Comparison of ENCODE assay signal across 12 cellular contexts in genomic region chr3:38153986-38154608, GRCh38. TPM values are rescaled to one million over a fixed set of nuclear protein-coding genes. Genes with fewer than 3 reads are reported as not detected.
DNase-seq lines count a peak whose midpoint lies in the region; ATAC-seq and TF ChIP-seq lines count a peak whose summit lies in the region.
"Had no signal": no experiment of that assay in that cellular context is flagged by ENCODE, and none has a peak within 500 bp of the region (broad histone marks: within the 10 kb centered on the region; RNA-seq: fewer than 3 reads in every experiment).

No MANE protein-coding gene starts in this region.

- no peak overlapping the region for H3K4me3 Mint-ChIP-seq in activated CD4-positive, alpha-beta T cell treated with anti-CD3 and anti-CD28 coated beads, Interleukin-2, amount 10 ng/mL, durations not matched to agents 24 days and 14 days
- H3K4me3 Mint-ChIP-seq in stimulated activated naive CD8-positive, alpha-beta T cell treated with anti-CD3 and anti-CD28 coated beads, Interleukin-15, Interleukin-2, amounts not matched to agents 100 ng/mL and 50 ng/mL, for 24 hours: no peak overlapping the region
- no peak overlapping the region for H3K4me3 Mint-ChIP-seq in naive thymus-derived CD8-positive, alpha-beta T cell

- H3K4me1 ChIP-seq in fibroblast of lung (ENCODE audit: control insufficient read depth, extremely low read depth, insufficient read depth, low read length): no peaks in the 10 kb centered on the region
- no peaks in the 10 kb centered on the region for H3K4me1 ChIP-seq in SJCRH30

- intact Hi-C loops in activated CD4-positive, alpha-beta T cell treated with anti-CD3 and anti-CD28 coated beads, Interleukin-2, amount 10 ng/mL, durations not matched to agents 24 days and 14 days (cut with micrococcal nuclease): loop anchor here (2.0 kb wide), 1 partner anchor 15 kb away; no protein-coding TSS in a partner anchor

- no peak overlapping the region for H3K27ac ChIP-seq in fibroblast of lung (ENCODE audit: insufficient read depth, low read length)
- no peak overlapping the region for H3K27ac ChIP-seq in SJCRH30
- H3K27ac ChIP-seq: C4-2B had no signal

- CTCF ChIA-PET in HEK293T (lab: Yijun Ruan, JAX): interaction anchor here (1.6 kb wide), 1 partner anchor 11 kb away, joined by 4 read pairs; the partner anchor contains the start of gene OXSR1

- POLR2A ChIA-PET in naive thymus-derived CD8-positive, alpha-beta T cell (lab: Charles Lee): interaction anchor here (0.6 to 1.2 kb wide), 4 partner anchors 11 to 17 kb away, joined by 3 to 9 read pairs (median 3); partner anchors contain the start of genes ACAA1, MYD88 and OXSR1
- POLR2A ChIA-PET in HEK293T (lab: Yijun Ruan, JAX): interaction anchor here (4.3 kb wide), 1 partner anchor 10 kb away, joined by 26 read pairs; the partner anchor contains the start of gene OXSR1

- H3K9me3 ChIP-seq in fibroblast of lung (ENCODE audit: control insufficient read depth, insufficient read depth, low read depth, low read length): no peaks in the 10 kb centered on the region
- H3K9me3 ChIP-seq in SJCRH30 (replicated peaks): no peaks in the 10 kb centered on the region

- no peaks in the 10 kb centered on the region for H3K27me3 Mint-ChIP-seq in activated CD4-positive, alpha-beta T cell treated with anti-CD3 and anti-CD28 coated beads, Interleukin-2, amount 10 ng/mL, durations not matched to agents 24 days and 14 days
- H3K27me3 Mint-ChIP-seq in stimulated activated naive CD8-positive, alpha-beta T cell treated with anti-CD3 and anti-CD28 coated beads, Interleukin-15, Interleukin-2, amounts not matched to agents 100 ng/mL and 50 ng/mL, for 24 hours: no peaks in the 10 kb centered on the region
- H3K27me3 Mint-ChIP-seq in naive thymus-derived CD8-positive, alpha-beta T cell: no peaks in the 10 kb centered on the region

- no peak overlapping the region for H3K27ac Mint-ChIP-seq in activated CD4-positive, alpha-beta T cell treated with anti-CD3 and anti-CD28 coated beads, Interleukin-2, amount 10 ng/mL, durations not matched to agents 24 days and 14 days
- peak overlapping the region; percentile 77 for H3K27ac Mint-ChIP-seq in stimulated activated naive CD8-positive, alpha-beta T cell treated with anti-CD3 and anti-CD28 coated beads, Interleukin-15, Interleukin-2, amounts not matched to agents 100 ng/mL and 50 ng/mL, for 24 hours
- H3K27ac Mint-ChIP-seq in naive thymus-derived CD8-positive, alpha-beta T cell: no peak overlapping the region

- H3K27me3 ChIP-seq in fibroblast of lung (ENCODE audit: control insufficient read depth, insufficient read depth, low read length) (no peaks in the 10 kb centered on the region), SJCRH30 (no peaks in the 10 kb centered on the region)

- H3K79me2 ChIP-seq in fibroblast of lung (ENCODE audit: control insufficient read depth, insufficient read depth, low read length): no peaks in the 10 kb centered on the region

- H2AFZ ChIP-seq in fibroblast of lung (ENCODE audit: low read length): no peak overlapping the region

- no peak for TF ChIP-seq CTCF in fibroblast of lung (conservative IDR thresholded peaks at IDR 0.05 in 1 of 2, IDR thresholded peaks at IDR 0.05 in 1 of 2; ENCODE audit: low read depth in 1 of 2, low read length in 2 of 2)

- H3K4me3 ChIP-seq in fibroblast of lung (replicated peaks in 1 of 4; ENCODE audit: control extremely low read depth in 1 of 4, insufficient read depth in 1 of 4, low read depth in 3 of 4, low read length in 4 of 4) (no peak overlapping the region), SJCRH30 (no peak overlapping the region)

- H3K4me2 ChIP-seq in fibroblast of lung (ENCODE audit: extremely low read depth, insufficient read depth, low read length): no peak overlapping the region

- H3K9ac ChIP-seq in fibroblast of lung (ENCODE audit: insufficient read depth, low read length): no peak overlapping the region

- H3K36me3 ChIP-seq in fibroblast of lung (ENCODE audit: control insufficient read depth, insufficient read depth, low read length) (no peaks in the 10 kb centered on the region), SJCRH30 (no peaks in the 10 kb centered on the region)

- peak; percentile 47 for DNase-seq in activated CD4-positive, alpha-beta T cell treated with anti-CD3 and anti-CD28 coated beads, Interleukin-2, amount 10 ng/mL, durations not matched to agents 24 days and 14 days
- DNase-seq in activated CD4-positive, alpha-beta T cell treated with anti-CD3 and anti-CD28 coated beads for 4 hours: no peak
- peak; percentile 19 for DNase-seq in OCI-M1 (lab: John Stamatoyannopoulos, UW)
- peak; percentile 37 to 92 for DNase-seq in fibroblast of lung (ENCODE audit: low read depth in 2 of 2)
- DNase-seq in naive thymus-derived CD8-positive, alpha-beta T cell: no peak
- DNase-seq in SJCRH30: no peak
- no peak for DNase-seq in HEK293T (ENCODE audit: extremely low spot score)
- DNase-seq: effector CD4-positive, alpha-beta T cell; mesendoderm; SHP77 treated with DMSO at 0.1 percent for 48 hours had no signal

- no peaks in the 10 kb centered on the region for H4K20me1 ChIP-seq in fibroblast of lung (ENCODE audit: control insufficient read depth, extremely low read depth, insufficient read depth, low read length)

- H3K9me3 Mint-ChIP-seq in activated CD4-positive, alpha-beta T cell treated with anti-CD3 and anti-CD28 coated beads, Interleukin-2, amount 10 ng/mL, durations not matched to agents 24 days and 14 days: no peaks in the 10 kb centered on the region
- H3K9me3 Mint-ChIP-seq in stimulated activated naive CD8-positive, alpha-beta T cell treated with anti-CD3 and anti-CD28 coated beads, Interleukin-15, Interleukin-2, amounts not matched to agents 100 ng/mL and 50 ng/mL, for 24 hours: no peaks in the 10 kb centered on the region
- no peaks in the 10 kb centered on the region for H3K9me3 Mint-ChIP-seq in naive thymus-derived CD8-positive, alpha-beta T cell

- H3K36me3 Mint-ChIP-seq in activated CD4-positive, alpha-beta T cell treated with anti-CD3 and anti-CD28 coated beads, Interleukin-2, amount 10 ng/mL, durations not matched to agents 24 days and 14 days (ENCODE audit: low read depth): no peaks in the 10 kb centered on the region
- H3K36me3 Mint-ChIP-seq in stimulated activated naive CD8-positive, alpha-beta T cell treated with anti-CD3 and anti-CD28 coated beads, Interleukin-15, Interleukin-2, amounts not matched to agents 100 ng/mL and 50 ng/mL, for 24 hours (ENCODE audit: low read depth): no peaks in the 10 kb centered on the region
- no peaks in the 10 kb centered on the region for H3K36me3 Mint-ChIP-seq in naive thymus-derived CD8-positive, alpha-beta T cell

- peaks cover 39% of the 10 kb centered on the region for H3K4me1 Mint-ChIP-seq in activated CD4-positive, alpha-beta T cell treated with anti-CD3 and anti-CD28 coated beads, Interleukin-2, amount 10 ng/mL, durations not matched to agents 24 days and 14 days
- peaks cover 55% of the 10 kb centered on the region for H3K4me1 Mint-ChIP-seq in stimulated activated naive CD8-positive, alpha-beta T cell treated with anti-CD3 and anti-CD28 coated beads, Interleukin-15, Interleukin-2, amounts not matched to agents 100 ng/mL and 50 ng/mL, for 24 hours (ENCODE audit: low read depth)
- peaks cover 8 to 47% (median 16%) of the 10 kb centered on the region in 4 donors for H3K4me1 Mint-ChIP-seq in naive thymus-derived CD8-positive, alpha-beta T cell

- no peak for ATAC-seq in naive thymus-derived CD8-positive, alpha-beta T cell

TF ChIP-seq in HEK293T, 16 proteins besides CTCF, POLR2A, EP300 and RAD21 (continues in another document):
- no peak for TF ChIP-seq ZNF384 (IDR thresholded peaks at IDR 0.05)
- no peak for TF ChIP-seq HDGF (IDR thresholded peaks at IDR 0.05; ENCODE audit: borderline replicate concordance)
- TF ChIP-seq TARDBP (IDR thresholded peaks at IDR 0.05): no peak
- no peak for TF ChIP-seq LEF1 (IDR thresholded peaks at IDR 0.05; ENCODE audit: borderline replicate concordance)
- TF ChIP-seq SUZ12 (IDR thresholded peaks at IDR 0.05): no peak
- TF ChIP-seq L3MBTL2 (conservative IDR thresholded peaks at IDR 0.05): no peak

RNA-seq across cellular contexts. Expression of gene OXSR1, which starts 11.2 kb away (rescaled TPM):
- total RNA-seq in activated CD4-positive, alpha-beta T cell treated with anti-CD3 and anti-CD28 coated beads, Interleukin-2, amount 10 ng/mL, durations not matched to agents 24 days and 14 days: 56.4 and 58.3 TPM in 2 replicates
- 27.7 and 32.7 TPM in 2 replicates for total RNA-seq in fibroblast of lung
- 38.9 and 45.2 TPM in 2 replicates for polyA plus RNA-seq in fibroblast of lung
- 25.6 and 28.9 TPM in 2 replicates for polyA plus RNA-seq in fibroblast of lung (2012)
- polyA minus RNA-seq in fibroblast of lung (ENCODE audit: low replicate concordance): 11.6 and 11.9 TPM in 2 replicates
- total RNA-seq in naive thymus-derived CD8-positive, alpha-beta T cell: 10 to 100 TPM; 40.3 to 40.8 TPM
- polyA plus RNA-seq in naive thymus-derived CD8-positive, alpha-beta T cell: 10 to 100 TPM; 12.9 to 14.0 (median 13.1) TPM
- 27.9 and 31.6 TPM in 2 replicates for total RNA-seq in SJCRH30 (2014; rRNA removed; shearing (Covaris generic))

RNA-seq across cellular contexts. Expression of gene MYD88, which starts 15.6 kb away (rescaled TPM):
- total RNA-seq in activated CD4-positive, alpha-beta T cell treated with anti-CD3 and anti-CD28 coated beads, Interleukin-2, amount 10 ng/mL, durations not matched to agents 24 days and 14 days: 32.0 and 36.9 TPM in 2 replicates
- total RNA-seq in fibroblast of lung: 10.3 and 12.1 TPM in 2 replicates
- polyA plus RNA-seq in fibroblast of lung: 22.1 and 27.9 TPM in 2 replicates
- 27.0 and 32.1 TPM in 2 replicates for polyA plus RNA-seq in fibroblast of lung (2012)
- 167 and 190 TPM in 2 replicates for polyA minus RNA-seq in fibroblast of lung (ENCODE audit: low replicate concordance)
- total RNA-seq in naive thymus-derived CD8-positive, alpha-beta T cell: 10 to 100 TPM; 40.6 to 44.7 TPM
- polyA plus RNA-seq in naive thymus-derived CD8-positive, alpha-beta T cell: 10 to 100 TPM; 54.5 to 73.9 (median 71.8) TPM
- total RNA-seq in SJCRH30 (2014; rRNA removed; shearing (Covaris generic)): 2.5 and 2.7 TPM in 2 replicates

RNA-seq across cellular contexts. Expression of gene ACAA1, which starts 17.2 kb away (rescaled TPM):
- total RNA-seq in activated CD4-positive, alpha-beta T cell treated with anti-CD3 and anti-CD28 coated beads, Interleukin-2, amount 10 ng/mL, durations not matched to agents 24 days and 14 days: 68.7 and 71.6 TPM in 2 replicates
- total RNA-seq in fibroblast of lung: 26.5 and 41.0 TPM in 2 replicates
- polyA plus RNA-seq in fibroblast of lung: 39.0 and 40.6 TPM in 2 replicates
- 42.3 and 43.0 TPM in 2 replicates for polyA plus RNA-seq in fibroblast of lung (2012)
- 41.0 and 57.1 TPM in 2 replicates for polyA minus RNA-seq in fibroblast of lung (ENCODE audit: low replicate concordance)
- total RNA-seq in naive thymus-derived CD8-positive, alpha-beta T cell: 10 to 100 TPM; 81.0 to 84.3 TPM
- 10 to 100 TPM; 53.5 to 64.8 (median 55.6) TPM for polyA plus RNA-seq in naive thymus-derived CD8-positive, alpha-beta T cell
- total RNA-seq in SJCRH30 (2014; rRNA removed; shearing (Covaris generic)): 14.9 and 15.0 TPM in 2 replicates

Comparison
In these comparisons a context has a peak if more than half of its experiments do, and no peak if none do; other contexts are left out.
1. DNase-seq: peak in activated CD4-positive, alpha-beta T cell treated with anti-CD3 and anti-CD28 coated beads, Interleukin-2, amount 10 ng/mL, durations not matched to agents 24 days and 14 days (single experiment), OCI-M1 (single experiment) and fibroblast of lung (2 of 2); none in activated CD4-positive, alpha-beta T cell treated with anti-CD3 and anti-CD28 coated beads for 4 hours (0 of 2), naive thymus-derived CD8-positive, alpha-beta T cell (0 of 10), SJCRH30 (0 of 2) and HEK293T (single experiment).